25 cellular contexts compared by ENCODE assay signal in genomic region chr19:51491586-51491985, GRCh38. TPM values are rescaled to one million over a fixed set of nuclear protein-coding genes. Genes with fewer than 3 reads are reported as not detected.
DNase-seq lines count a peak whose midpoint lies in the region; ATAC-seq and TF ChIP-seq lines count a peak whose summit lies in the region.
"Had no signal": no experiment of that assay in that cellular context is flagged by ENCODE, and none has a peak within 500 bp of the region (broad histone marks: within the 10 kb centered on the region; RNA-seq: fewer than 3 reads in every experiment).

No MANE protein-coding gene starts in this region.

- CTCF ChIA-PET in Calu3 (lab: Charles Lee), result no interaction called here

- H3K4me1 Mint-ChIP-seq in natural killer cell treated with Interleukin-12 subunit alpha and Interleukin-12 subunit beta and Interleukin-15 and Interleukin-18, amount 100 ng/mL, for 72 hours (ENCODE audit: low read depth in 2 of 2), result no peaks in the 10 kb centered on the region
- H3K4me1 Mint-ChIP-seq in natural killer cell, result no peaks in the 10 kb centered on the region
- H3K4me1 Mint-ChIP-seq in endothelial cell (ENCODE audit: unreplicated experiment), result peaks cover 2% of the 10 kb centered on the region
- H3K4me1 Mint-ChIP-seq in Calu3 (ENCODE audit: low read depth, unreplicated experiment), result no peaks in the 10 kb centered on the region
- H3K4me1 Mint-ChIP-seq: CD4-positive, alpha-beta memory T cell; CD4-positive, CD25-positive, alpha-beta regulatory T cell; CD8-positive, alpha-beta memory T cell had no signal

- H3K27ac Mint-ChIP-seq in natural killer cell treated with Interleukin-12 subunit alpha and Interleukin-12 subunit beta and Interleukin-15 and Interleukin-18, amount 100 ng/mL, for 72 hours, result no peak overlapping the region
- H3K27ac Mint-ChIP-seq in natural killer cell (no peak overlapping the region), endothelial cell (ENCODE audit: unreplicated experiment) (no peak overlapping the region), Calu3 (ENCODE audit: unreplicated experiment) (no peak overlapping the region)
- H3K27ac Mint-ChIP-seq: CD4-positive, alpha-beta memory T cell; CD4-positive, CD25-positive, alpha-beta regulatory T cell; CD8-positive, alpha-beta memory T cell had no signal

- no peak overlapping the region for H3K4me3 Mint-ChIP-seq in natural killer cell treated with Interleukin-12 subunit alpha and Interleukin-12 subunit beta and Interleukin-15 and Interleukin-18, amount 100 ng/mL, for 72 hours
- H3K4me3 Mint-ChIP-seq in natural killer cell (no peak overlapping the region), endothelial cell (ENCODE audit: unreplicated experiment) (peak overlapping the region; percentile 13), Calu3 (ENCODE audit: low read depth, unreplicated experiment) (no peak overlapping the region)
- H3K4me3 Mint-ChIP-seq: CD14-positive monocyte; CD4-positive, alpha-beta memory T cell; CD4-positive, CD25-positive, alpha-beta regulatory T cell; CD8-positive, alpha-beta memory T cell had no signal

- no peaks in the 10 kb centered on the region for H3K36me3 Mint-ChIP-seq in natural killer cell treated with Interleukin-12 subunit alpha and Interleukin-12 subunit beta and Interleukin-15 and Interleukin-18, amount 100 ng/mL, for 72 hours
- no peaks in the 10 kb centered on the region for H3K36me3 Mint-ChIP-seq in natural killer cell
- H3K36me3 Mint-ChIP-seq in endothelial cell (ENCODE audit: low read depth, unreplicated experiment), result peaks cover 4% of the 10 kb centered on the region
- no peaks in the 10 kb centered on the region for H3K36me3 Mint-ChIP-seq in Calu3 (ENCODE audit: insufficient read depth, unreplicated experiment)
- H3K36me3 Mint-ChIP-seq: CD4-positive, alpha-beta memory T cell; CD4-positive, CD25-positive, alpha-beta regulatory T cell; CD8-positive, alpha-beta memory T cell had no signal

- no TSS peak for BruUV-seq in Calu3 (replicated peaks; lab: Mats Ljungman, UMichigan)

- peak; percentile 44 for DNase-seq in natural killer cell treated with Interleukin-12 subunit alpha and Interleukin-12 subunit beta and Interleukin-15 and Interleukin-18, amount 100 ng/mL, for 72 hours (ENCODE audit: low spot score)
- DNase-seq in natural killer cell (no peak), endothelial cell (ENCODE audit: low spot score) (no peak), COLO668 (lab: John Stamatoyannopoulos, UW; ENCODE audit: unreplicated experiment) (no peak), Calu3 (no peak)
- DNase-seq: 8988T; ACHN; BE2C; C1 segment of cervical spinal cord; Caco-2; CD4-positive, alpha-beta memory T cell; CD4-positive, CD25-positive, alpha-beta regulatory T cell; CD8-positive, alpha-beta memory T cell; DMS 273 treated with DMSO at 0.1 percent for 48 hours; DMS153; DMS53; DMS79; DND-41; EL; GDM1 had no signal

- peaks cover 6% of the 10 kb centered on the region for H3K9me3 Mint-ChIP-seq in natural killer cell treated with Interleukin-12 subunit alpha and Interleukin-12 subunit beta and Interleukin-15 and Interleukin-18, amount 100 ng/mL, for 72 hours
- H3K9me3 Mint-ChIP-seq in natural killer cell (no peaks in the 10 kb centered on the region), endothelial cell (ENCODE audit: unreplicated experiment) (peaks cover 12% of the 10 kb centered on the region), Calu3 (ENCODE audit: low read depth, unreplicated experiment) (peaks cover 6% of the 10 kb centered on the region)
- H3K9me3 Mint-ChIP-seq: CD8-positive, alpha-beta memory T cell had no signal

- peaks cover 22 to 24% of the 10 kb centered on the region in 2 donors for H3K27me3 Mint-ChIP-seq in natural killer cell treated with Interleukin-12 subunit alpha and Interleukin-12 subunit beta and Interleukin-15 and Interleukin-18, amount 100 ng/mL, for 72 hours
- H3K27me3 Mint-ChIP-seq in natural killer cell (ENCODE audit: low read depth in 2 of 2) (peaks cover 12 to 14% of the 10 kb centered on the region in 2 donors), endothelial cell (ENCODE audit: unreplicated experiment) (no peaks in the 10 kb centered on the region), Calu3 (ENCODE audit: unreplicated experiment) (peaks cover 32% of the 10 kb centered on the region)
- H3K27me3 Mint-ChIP-seq: CD4-positive, CD25-positive, alpha-beta regulatory T cell had no signal

- ATAC-seq in natural killer cell treated with Interleukin-12 subunit alpha and Interleukin-12 subunit beta and Interleukin-15 and Interleukin-18, amount 100 ng/mL, for 72 hours, result no peak
- ATAC-seq in natural killer cell, result no peak
- ATAC-seq: GM12878 had no signal

- intact Hi-C loops in natural killer cell (cut with micrococcal nuclease) (no loop called here), Calu3 (cut with micrococcal nuclease; ENCODE audit: unreplicated experiment) (no loop called here)

- TF ChIP-seq CTCF in natural killer cell (IDR thresholded peaks at IDR 0.05) (no peak), endothelial cell (IDR thresholded peaks at IDR 0.05; ENCODE audit: unreplicated experiment) (no peak), Calu3 (IDR thresholded peaks at IDR 0.05; ENCODE audit: unreplicated experiment) (no peak)

RNA-seq across cellular contexts. Expression of gene SIGLEC12, which starts 10.0 kb away (rescaled TPM):
- total RNA-seq in natural killer cell treated with Interleukin-12 subunit alpha and Interleukin-12 subunit beta and Interleukin-15 and Interleukin-18, amount 100 ng/mL, for 72 hours, result under 1 TPM in 1 of 2 donors, not detected in 1; 0.70 TPM
- total RNA-seq in natural killer cell (under 1 TPM in 2 of 3 donors, not detected in 1; 0.50 to 0.57 TPM), endothelial cell (ENCODE audit: unreplicated experiment) (not detected), Calu3 (2022) (not detected in 2 replicates)
- total RNA-seq: A673; Caco-2; CD4-positive, alpha-beta memory T cell; CD4-positive, CD25-positive, alpha-beta regulatory T cell; Daoy; G401 had no signal

RNA-seq across cellular contexts. Expression of gene CEACAM18, which starts 13.2 kb away (rescaled TPM):
- not detected for total RNA-seq in natural killer cell treated with Interleukin-12 subunit alpha and Interleukin-12 subunit beta and Interleukin-15 and Interleukin-18, amount 100 ng/mL, for 72 hours
- total RNA-seq in natural killer cell (not detected), endothelial cell (ENCODE audit: unreplicated experiment) (not detected), Calu3 (2022) (not detected in 2 replicates)
- total RNA-seq: A673; Caco-2; CD4-positive, alpha-beta memory T cell; CD4-positive, CD25-positive, alpha-beta regulatory T cell; CD8-positive, alpha-beta memory T cell; Daoy; G401; GM12878 had no signal

RNA-seq across cellular contexts. Expression of gene SIGLEC8, which starts 33.3 kb away (rescaled TPM):
- not detected for total RNA-seq in natural killer cell treated with Interleukin-12 subunit alpha and Interleukin-12 subunit beta and Interleukin-15 and Interleukin-18, amount 100 ng/mL, for 72 hours
- not detected for total RNA-seq in natural killer cell
- total RNA-seq in endothelial cell (ENCODE audit: unreplicated experiment), result not detected
- not detected in 2 replicates for total RNA-seq in Calu3 (2022)
- total RNA-seq: A673; Caco-2; CD4-positive, alpha-beta memory T cell; CD4-positive, CD25-positive, alpha-beta regulatory T cell; CD8-positive, alpha-beta memory T cell; Daoy; G401; GM12878 had no signal

RNA-seq across cellular contexts. Expression of gene SIGLEC6, which starts 39.9 kb away (rescaled TPM):
- total RNA-seq in natural killer cell treated with Interleukin-12 subunit alpha and Interleukin-12 subunit beta and Interleukin-15 and Interleukin-18, amount 100 ng/mL, for 72 hours, result 1 to 10 TPM in 1 of 2 donors, not detected in 1; 1.0 TPM
- total RNA-seq in natural killer cell (1 to 10 TPM in 1 of 3 donors, under 1 TPM in 2; 0.25 to 2.4 (median 0.59) TPM), endothelial cell (ENCODE audit: unreplicated experiment) (not detected), Calu3 (2022) (not detected in 2 replicates)
- total RNA-seq: A673; CD4-positive, alpha-beta memory T cell; CD4-positive, CD25-positive, alpha-beta regulatory T cell; CD8-positive, alpha-beta memory T cell; Daoy; G401 had no signal
